In genomic region chr1:228148196-228148861, GRCh38 we compare ENCODE assay signal across 11 cellular contexts. TPM values are rescaled to one million over a fixed set of nuclear protein-coding genes. Genes with fewer than 3 reads are reported as not detected.
DNase-seq lines count a peak whose midpoint lies in the region; ATAC-seq and TF ChIP-seq lines count a peak whose summit lies in the region.
"Had no signal": no experiment of that assay in that cellular context is flagged by ENCODE, and none has a peak within 500 bp of the region (broad histone marks: within the 10 kb centered on the region; RNA-seq: fewer than 3 reads in every experiment).

No MANE protein-coding gene starts in this region.

- no peak for TF ChIP-seq EP300 in ovary (IDR thresholded peaks at IDR 0.05)

- TF ChIP-seq POLR2A in ovary (IDR thresholded peaks at IDR 0.05) = no peak

- no peaks in the 10 kb centered on the region for H3K27me3 ChIP-seq in esophagus (ENCODE audit: control insufficient read depth in 1 of 2, insufficient read depth in 2 of 2, low read length in 2 of 2)
- no peaks in the 10 kb centered on the region for H3K27me3 ChIP-seq in ovary

- intact Hi-C loops in left cardiac atrium (cut with DNase I) (no loop called here), Right ventricle myocardium inferior (cut with DNase I) (no loop called here), ovary (cut with DNase I) (no loop called here)

- H3K36me3 ChIP-seq in esophagus (ENCODE audit: control insufficient read depth in 2 of 2, insufficient read depth in 2 of 2, low read length in 1 of 2) (peaks cover 17 to 43% of the 10 kb centered on the region in 2 donors), ovary (no peaks in the 10 kb centered on the region)

- WGBS in esophagus, 2 donors = 46 to 62% methylated on average over 18 of the region's 18 CpGs
- 51 to 53% (median 51%) methylated on average over 18 of the region's 18 CpGs for WGBS in ovary, 3 donors

- DNase-seq in left cardiac atrium (peak; percentile 42), Right ventricle myocardium inferior (ENCODE audit: missing footprints) (no peak), ovary (peak; percentile 41 to 59 (median 47)), NCI-H82 (lab: John Stamatoyannopoulos, UW) (no peak)
- DNase-seq: NCI-H1417 treated with DMSO at 0.1 percent for 48 hours, nephron progenitor cell had no signal

- H3K4me3 ChIP-seq in esophagus (ENCODE audit: low read depth in 1 of 2, low read length in 2 of 2) = no peak overlapping the region
- H3K4me3 ChIP-seq in ovary = no peak overlapping the region

- ATAC-seq in left cardiac atrium (no peak), Right ventricle myocardium inferior (no peak), GM21367 (IDR thresholded peaks at IDR 0.05; ENCODE audit: unreplicated experiment) (no peak), HG03521 (IDR thresholded peaks at IDR 0.05; ENCODE audit: unreplicated experiment) (no peak), HG03378 (IDR thresholded peaks at IDR 0.05; ENCODE audit: unreplicated experiment) (no peak)
- ATAC-seq: stimulated activated effector memory CD8-positive, alpha-beta T cell treated with anti-CD3 and anti-CD28 coated beads, Interleukin-12 subunit alpha, Interleukin-12 subunit beta, amount 100 ng/mL, for 72 hours had no signal

- H3K9me3 ChIP-seq in esophagus (ENCODE audit: control insufficient read depth in 2 of 2, insufficient read depth in 1 of 2, low read depth in 1 of 2, low read length in 1 of 2) = no peaks in the 10 kb centered on the region
- H3K9me3 ChIP-seq in ovary = no peaks in the 10 kb centered on the region

- no peak for TF ChIP-seq CTCF in ovary (IDR thresholded peaks at IDR 0.05)

- peaks cover 11 to 56% of the 10 kb centered on the region in 2 donors for H3K4me1 ChIP-seq in esophagus (ENCODE audit: control insufficient read depth in 2 of 2, insufficient read depth in 2 of 2, low read length in 1 of 2)
- H3K4me1 ChIP-seq in ovary (ENCODE audit: insufficient read depth) = peaks cover 25% of the 10 kb centered on the region

- H3K27ac ChIP-seq in esophagus (ENCODE audit: low read depth in 2 of 2, low read length in 1 of 2) (peak overlapping the region; percentile 66 to 77), ovary (peak overlapping the region; percentile 97 to 99)

RNA-seq across cellular contexts. Expression of gene GJC2, which starts 1.4 kb away (rescaled TPM):
- total RNA-seq in left cardiac atrium (1 to 10 TPM; 2.2 to 2.3 TPM), Right ventricle myocardium inferior (1.6 TPM), ovary (10 to 100 TPM in 2 of 7 donors, 1 to 10 TPM in 5; 2.2 to 12.6 (median 8.0) TPM)
- polyA plus RNA-seq in esophagus (under 1 TPM; 0.57 to 0.64 TPM), ovary (1 to 10 TPM in 1 of 2 donors, under 1 TPM in 1; 0.18 to 2.3 TPM)

RNA-seq across cellular contexts. Expression of gene GUK1, which starts 8.2 kb away (rescaled TPM):
- 100 to 1,000 TPM; 153 to 185 TPM for total RNA-seq in left cardiac atrium
- 162 TPM for total RNA-seq in Right ventricle myocardium inferior
- polyA plus RNA-seq in esophagus = 100 to 1,000 TPM; 299 to 484 TPM
- 100 to 1,000 TPM; 129 to 256 (median 171) TPM for total RNA-seq in ovary
- polyA plus RNA-seq in ovary = 100 to 1,000 TPM in 1 of 2 donors, 10 to 100 TPM in 1; 17.7 to 228 TPM

RNA-seq across cellular contexts. Expression of gene IBA57, which starts 17.3 kb away (rescaled TPM):
- total RNA-seq in left cardiac atrium = 10 to 100 TPM; 10.4 to 10.5 TPM
- 12.7 TPM for total RNA-seq in Right ventricle myocardium inferior
- polyA plus RNA-seq in esophagus = 1 to 10 TPM; 1.5 to 3.5 TPM
- total RNA-seq in ovary = 10 to 100 TPM in 4 of 7 donors, 1 to 10 TPM in 3; 3.7 to 14.5 (median 11.1) TPM
- polyA plus RNA-seq in ovary = 1 to 10 TPM; 2.8 to 5.8 TPM

RNA-seq across cellular contexts. Expression of gene MRPL55, which starts 39.2 kb away (rescaled TPM):
- 10 to 100 TPM; 43.5 to 48.9 TPM for total RNA-seq in left cardiac atrium
- 57.0 TPM for total RNA-seq in Right ventricle myocardium inferior
- 10 to 100 TPM; 87.0 to 94.9 TPM for polyA plus RNA-seq in esophagus
- total RNA-seq in ovary = 10 to 100 TPM; 36.4 to 98.5 (median 43.3) TPM
- polyA plus RNA-seq in ovary = 10 to 100 TPM; 14.6 to 87.5 TPM

RNA-seq across cellular contexts. Expression of gene C1orf35, which starts 45.2 kb away (rescaled TPM):
- 1 to 10 TPM; 7.7 to 8.0 TPM for total RNA-seq in left cardiac atrium
- 6.0 TPM for total RNA-seq in Right ventricle myocardium inferior
- 10 to 100 TPM; 18.4 to 26.0 TPM for polyA plus RNA-seq in esophagus
- 10 to 100 TPM; 16.0 to 24.7 (median 21.0) TPM for total RNA-seq in ovary
- polyA plus RNA-seq in ovary = 10 to 100 TPM in 1 of 2 donors, 1 to 10 TPM in 1; 2.8 to 29.3 TPM

Comparison
In these comparisons a context has a peak if more than half of its experiments do, and no peak if none do; other contexts are left out.
1. DNase-seq: peak in left cardiac atrium (single experiment) and ovary (5 of 5); none in Right ventricle myocardium inferior (single experiment) and NCI-H82 (single experiment).